In genomic region chr17:63493411-63493810, GRCh38 we compare ENCODE assay signal across 25 cellular contexts. TPM values are rescaled to one million over a fixed set of nuclear protein-coding genes. Genes with fewer than 3 reads are reported as not detected.
DNase-seq lines count a peak whose midpoint lies in the region; ATAC-seq, FAIRE-seq and TF ChIP-seq lines count a peak whose summit lies in the region.
"Had no signal": no experiment of that assay in that cellular context is flagged by ENCODE, and none has a peak within 500 bp of the region (broad histone marks: within the 10 kb centered on the region; RNA-seq: fewer than 3 reads in every experiment).

No MANE protein-coding gene starts in this region.

- no peaks in the 10 kb centered on the region for H3K4me1 Mint-ChIP-seq in CD14-positive monocyte
- peaks cover 6% of the 10 kb centered on the region for H3K4me1 Mint-ChIP-seq in neural progenitor cell
- peaks cover 17% of the 10 kb centered on the region for H3K4me1 Mint-ChIP-seq in glutamatergic neuron (ENCODE audit: low read depth, unreplicated experiment)
- H3K4me1 Mint-ChIP-seq: CD4-positive, alpha-beta memory T cell had no signal

- no peaks in the 10 kb centered on the region for H3F3A ChIP-seq in neural progenitor cell (ENCODE audit: low read depth)

- H3K27ac Mint-ChIP-seq in CD14-positive monocyte (no peak overlapping the region), neural progenitor cell (no peak overlapping the region), glutamatergic neuron (ENCODE audit: unreplicated experiment) (no peak overlapping the region)

- H3K9ac ChIP-seq in kidney (ENCODE audit: low read length in 2 of 2) (no peak overlapping the region), neural progenitor cell (no peak overlapping the region)
- H3K9ac ChIP-seq: BLaER1 treated with 17β-estradiol and CSF1 and Interleukin-3, amounts not matched to agents 10 nM and 100 nM had no signal

- no peak overlapping the region for H3K4me3 ChIP-seq in kidney (ENCODE audit: low read length in 2 of 2)
- no peak overlapping the region for H3K4me3 ChIP-seq in neural progenitor cell
- H3K4me3 ChIP-seq: A549; BLaER1 treated with 17β-estradiol and CSF1 and Interleukin-3, amounts not matched to agents 10 nM and 100 nM had no signal

- no peaks in the 10 kb centered on the region for H3K27me3 ChIP-seq in neural progenitor cell
- H3K27me3 ChIP-seq: BE2C; BLaER1 treated with 17β-estradiol and CSF1 and Interleukin-3, amounts not matched to agents 10 nM and 100 nM had no signal

- H3K27me3 Mint-ChIP-seq in CD14-positive monocyte (ENCODE audit: low read depth in 3 of 3) (peaks cover 0 to 9% (median 6%) of the 10 kb centered on the region in 3 donors), neural progenitor cell (ENCODE audit: insufficient read depth, low read depth) (peaks cover 7% of the 10 kb centered on the region), glutamatergic neuron (ENCODE audit: unreplicated experiment) (peaks cover 12% of the 10 kb centered on the region)
- H3K27me3 Mint-ChIP-seq: CD4-positive, alpha-beta memory T cell had no signal

- no peak overlapping the region for H3K4me2 ChIP-seq in neural progenitor cell
- H3K4me2 ChIP-seq: A549; BLaER1 treated with 17β-estradiol and CSF1 and Interleukin-3, amounts not matched to agents 10 nM and 100 nM had no signal

- no peaks in the 10 kb centered on the region for H4K20me1 ChIP-seq in neural progenitor cell (ENCODE audit: low read depth)

- ATAC-seq in HG02884 (IDR thresholded peaks at IDR 0.05; ENCODE audit: unreplicated experiment), result no peak
- ATAC-seq: A549 had no signal

- no peak for TF ChIP-seq CTCF in CD14-positive monocyte (IDR thresholded peaks at IDR 0.05)
- TF ChIP-seq CTCF in kidney (IDR thresholded peaks at IDR 0.05; ENCODE audit: borderline replicate concordance, extremely low read depth, insufficient read depth), result no peak
- TF ChIP-seq CTCF in neural progenitor cell (IDR thresholded peaks at IDR 0.05), result no peak
- TF ChIP-seq CTCF in glutamatergic neuron (IDR thresholded peaks at IDR 0.05; ENCODE audit: partially characterized antibody, unreplicated experiment), result no peak

- H3K4me3 Mint-ChIP-seq in CD14-positive monocyte (no peak overlapping the region), neural progenitor cell (peak overlapping the region; percentile 46), glutamatergic neuron (ENCODE audit: unreplicated experiment) (no peak overlapping the region)
- H3K4me3 Mint-ChIP-seq: CD4-positive, alpha-beta memory T cell had no signal

- intact Hi-C loops in CD14-positive monocyte (cut with micrococcal nuclease) (no loop called here), kidney (cut with DNase I) (no loop called here)

- H3K79me2 ChIP-seq in neural progenitor cell (ENCODE audit: low read depth), result no peaks in the 10 kb centered on the region

- FAIRE-seq in kidney (lab: Jason Lieb, UNC) (no peak), urothelium cell line (lab: Jason Lieb, UNC) (peak; percentile 9)
- FAIRE-seq: A549, GM12892, H54 had no signal

- H2AFZ ChIP-seq in neural progenitor cell (replicated peaks), result no peak overlapping the region

- no peaks in the 10 kb centered on the region for H3K9me3 Mint-ChIP-seq in CD14-positive monocyte
- no peaks in the 10 kb centered on the region for H3K9me3 Mint-ChIP-seq in neural progenitor cell
- H3K9me3 Mint-ChIP-seq in glutamatergic neuron (ENCODE audit: unreplicated experiment), result no peaks in the 10 kb centered on the region
- H3K9me3 Mint-ChIP-seq: CD4-positive, alpha-beta memory T cell had no signal

- H3K4me1 ChIP-seq in kidney (ENCODE audit: control insufficient read depth in 1 of 2, insufficient read depth in 1 of 2, low read depth in 1 of 2, low read length in 2 of 2) (peaks cover 20 to 22% of the 10 kb centered on the region in 2 donors), neural progenitor cell (peaks cover 9% of the 10 kb centered on the region)
- H3K4me1 ChIP-seq: A549 had no signal

- H3K27ac ChIP-seq in kidney (ENCODE audit: low read depth in 2 of 2, low read length in 2 of 2) (peak overlapping the region; percentile 32 to 43), neural progenitor cell (no peak overlapping the region)
- H3K27ac ChIP-seq: A549; BLaER1 treated with 17β-estradiol and CSF1 and Interleukin-3, amounts not matched to agents 10 nM and 100 nM had no signal

- peak; percentile 27 for DNase-seq in CD14-positive monocyte (ENCODE audit: low spot score)
- no peak for DNase-seq in kidney
- no peak for DNase-seq in neural progenitor cell (ENCODE audit: low spot score)
- DNase-seq in urothelium cell line (ENCODE audit: low spot score), result no peak
- no peak for DNase-seq in glutamatergic neuron
- DNase-seq in NCI-H2029 treated with DMSO at 0.1 percent for 48 hours (lab: John Stamatoyannopoulos, UW), result no peak
- DNase-seq: 8988T; ACHN; AML-193; BE2C; Calu3; CD4-positive, alpha-beta memory T cell; COR-L47; DMS53; DMS79 treated with DMSO at 0.1 percent for 48 hours; GF-D8; GOT3; HCEC 1CT had no signal

- no peaks in the 10 kb centered on the region for H3K36me3 ChIP-seq in kidney (ENCODE audit: control insufficient read depth in 1 of 2, insufficient read depth in 2 of 2, low read length in 2 of 2)
- H3K36me3 ChIP-seq in neural progenitor cell, result no peaks in the 10 kb centered on the region

- H3K9me3 ChIP-seq in kidney (ENCODE audit: control insufficient read depth in 1 of 2, low read length in 2 of 2), result no peaks in the 10 kb centered on the region
- no peaks in the 10 kb centered on the region for H3K9me3 ChIP-seq in neural progenitor cell (ENCODE audit: low read depth)
- H3K9me3 ChIP-seq: A549; BE2C; BLaER1 treated with 17β-estradiol and CSF1 and Interleukin-3, amounts not matched to agents 10 nM and 100 nM had no signal

- H3K36me3 Mint-ChIP-seq in CD14-positive monocyte (no peaks in the 10 kb centered on the region), neural progenitor cell (no peaks in the 10 kb centered on the region), glutamatergic neuron (ENCODE audit: unreplicated experiment) (no peaks in the 10 kb centered on the region)

RNA-seq across cellular contexts. Expression of gene ACE, which starts 16.6 kb away (rescaled TPM):
- polyA plus RNA-seq in CD14-positive monocyte, result not detected
- total RNA-seq in kidney, result 4.3 TPM
- 12.9 TPM for polyA plus RNA-seq in kidney (ENCODE audit: insufficient read depth, low read depth, low replicate concordance)
- 0.22 TPM in 1 of 2 replicates, not detected in the other for total RNA-seq in neural progenitor cell (ENCODE audit: low replicate concordance)
- 3.7 TPM for total RNA-seq in glutamatergic neuron (ENCODE audit: unreplicated experiment)

RNA-seq across cellular contexts. Expression of gene KCNH6, which starts 29.7 kb away (rescaled TPM):
- polyA plus RNA-seq in CD14-positive monocyte (not detected), kidney (ENCODE audit: insufficient read depth, low read depth, low replicate concordance) (4.8 TPM)
- total RNA-seq in kidney (0.57 TPM), neural progenitor cell (ENCODE audit: low replicate concordance) (0.03 TPM in 1 of 2 replicates, not detected in the other), glutamatergic neuron (ENCODE audit: unreplicated experiment) (4.1 TPM)
- total RNA-seq: Calu3; CD4-positive, alpha-beta memory T cell; Daoy; G401 had no signal
- polyA plus RNA-seq: A549; CD4-positive, alpha-beta memory T cell had no signal

RNA-seq across cellular contexts. Expression of gene CYB561, which starts 47.3 kb away (rescaled TPM):
- 1 to 10 TPM; 5.2 to 8.3 TPM for polyA plus RNA-seq in CD14-positive monocyte
- total RNA-seq in kidney, result 51.1 TPM
- 38.4 TPM for polyA plus RNA-seq in kidney (ENCODE audit: insufficient read depth, low read depth, low replicate concordance)
- total RNA-seq in neural progenitor cell (ENCODE audit: low replicate concordance), result 4.2 and 7.7 TPM in 2 replicates
- 17.2 TPM for total RNA-seq in glutamatergic neuron (ENCODE audit: unreplicated experiment)
- total RNA-seq: G401 had no signal

RNA-seq across cellular contexts. Expression of gene DCAF7, which starts 56.9 kb away (rescaled TPM):
- polyA plus RNA-seq in CD14-positive monocyte (10 to 100 TPM; 58.1 to 89.4 TPM), kidney (ENCODE audit: insufficient read depth, low read depth, low replicate concordance) (19.9 TPM)
- total RNA-seq in kidney (81.0 TPM), neural progenitor cell (ENCODE audit: low replicate concordance) (56.5 and 70.6 TPM in 2 replicates), glutamatergic neuron (ENCODE audit: unreplicated experiment) (137 TPM)
